In genomic region chr15:35624881-35625280, GRCh38 we compare ENCODE assay signal across 9 cellular contexts.
A peak's percentile ranks its signal among the peaks of the same experiment; 100 is the strongest.
DNase-seq lines count a peak whose midpoint lies in the region; ATAC-seq and TF ChIP-seq lines count a peak whose summit lies in the region.
"Had no signal": no experiment of that assay in that cellular context is flagged by ENCODE, and none has a peak within 500 bp of the region (broad histone marks: within the 10 kb centered on the region; RNA-seq: fewer than 3 reads in every experiment).

No MANE protein-coding gene starts in this region.

- H3K9ac ChIP-seq in mammary epithelial cell (ENCODE audit: insufficient read depth, low read length), result no peak overlapping the region

- ATAC-seq in HG03025 (IDR thresholded peaks at IDR 0.05; ENCODE audit: low FRiP score, unreplicated experiment), result no peak
- ATAC-seq: PC-3 had no signal

- intact Hi-C loops in mammary epithelial cell (cut with micrococcal nuclease), result no loop called here

- in situ Hi-C loops in mammary epithelial cell (cut with MboI; ENCODE audit: low sequenced_read_pairs in 2 of 2), result no loop called here

- BruUV-seq in mammary epithelial cell (replicated peaks; lab: Mats Ljungman, UMichigan), result no TSS peak

- H3K27ac ChIP-seq in mammary epithelial cell (ENCODE audit: insufficient read depth, low read depth, low read length), result no peak overlapping the region

- TF ChIP-seq CTCF in mammary epithelial cell (conservative IDR thresholded peaks at IDR 0.05 in 1 of 2, IDR thresholded peaks at IDR 0.05 in 1 of 2; ENCODE audit: extremely low read depth in 1 of 2, insufficient read depth in 1 of 2, low read depth in 1 of 2, low read length in 2 of 2), result no peak

- no peak overlapping the region for H3K4me3 ChIP-seq in mammary epithelial cell (replicated peaks in 1 of 3; ENCODE audit: insufficient read depth in 1 of 3, low read depth in 2 of 3, low read length in 3 of 3)

- H3K36me3 ChIP-seq in mammary epithelial cell (ENCODE audit: insufficient read depth, low read length), result no peaks in the 10 kb centered on the region

- H3K27me3 ChIP-seq in mammary epithelial cell (ENCODE audit: insufficient read depth, low read length), result no peaks in the 10 kb centered on the region

- no peaks in the 10 kb centered on the region for H3K4me1 ChIP-seq in mammary epithelial cell (ENCODE audit: insufficient read depth, low read length)

- no peaks in the 10 kb centered on the region for H4K20me1 ChIP-seq in mammary epithelial cell (ENCODE audit: insufficient read depth, low read length)

- dilution Hi-C loops in mammary epithelial cell (cut with HindIII; ENCODE audit: low sequenced_read_pairs), result no loop called here

- WGBS in mammary epithelial cell (ENCODE audit: low coverage, missing lambda C conversion rate), result 87% methylated on average over 3 of the region's 3 CpGs

- H2AFZ ChIP-seq in mammary epithelial cell (ENCODE audit: low read depth, low read length), result no peak overlapping the region

- peak; percentile 86 for DNase-seq in LHCN-M2 (ENCODE audit: low read depth)
- peak; percentile 26 for DNase-seq in mammary epithelial cell
- DNase-seq in left kidney (ENCODE audit: low read depth, low spot score), result peak; percentile 6
- DNase-seq in ureter (ENCODE audit: low spot score), result peak; percentile 48
- DNase-seq in SIG-M5 treated with dmso at 0.1 percent for 504 hours (lab: John Stamatoyannopoulos, UW; ENCODE audit: unreplicated experiment), result no peak
- DNase-seq in AML-193 (lab: John Stamatoyannopoulos, UW), result no peak
- DNase-seq: PC-3; stimulated activated CD4-positive, alpha-beta T cell treated with anti-CD3 and anti-CD28 coated beads, Interleukin-2, amount 100 ng/mL, for 24 hours had no signal

- H3K9me3 ChIP-seq in mammary epithelial cell (replicated peaks; ENCODE audit: insufficient read depth, low read length), result no peaks in the 10 kb centered on the region

- CTCF ChIA-PET in mammary epithelial cell (lab: Charles Lee; ENCODE audit: low non-redundant PET), result no interaction called here

- H3K4me2 ChIP-seq in mammary epithelial cell (ENCODE audit: insufficient read depth, low read depth, low read length), result no peak overlapping the region

- no peaks in the 10 kb centered on the region for H3K79me2 ChIP-seq in mammary epithelial cell (ENCODE audit: insufficient read depth, low read length)

Comparison
In these comparisons a context has a peak if more than half of its experiments do, and no peak if none do; other contexts are left out.
1. DNase-seq: peak in LHCN-M2 (single experiment), mammary epithelial cell (single experiment), left kidney (single experiment) and ureter (single experiment); none in SIG-M5 treated with dmso at 0.1 percent for 504 hours (single experiment) and AML-193 (0 of 2).